10 cellular contexts compared by ENCODE assay signal in the genomic region with DNA sequence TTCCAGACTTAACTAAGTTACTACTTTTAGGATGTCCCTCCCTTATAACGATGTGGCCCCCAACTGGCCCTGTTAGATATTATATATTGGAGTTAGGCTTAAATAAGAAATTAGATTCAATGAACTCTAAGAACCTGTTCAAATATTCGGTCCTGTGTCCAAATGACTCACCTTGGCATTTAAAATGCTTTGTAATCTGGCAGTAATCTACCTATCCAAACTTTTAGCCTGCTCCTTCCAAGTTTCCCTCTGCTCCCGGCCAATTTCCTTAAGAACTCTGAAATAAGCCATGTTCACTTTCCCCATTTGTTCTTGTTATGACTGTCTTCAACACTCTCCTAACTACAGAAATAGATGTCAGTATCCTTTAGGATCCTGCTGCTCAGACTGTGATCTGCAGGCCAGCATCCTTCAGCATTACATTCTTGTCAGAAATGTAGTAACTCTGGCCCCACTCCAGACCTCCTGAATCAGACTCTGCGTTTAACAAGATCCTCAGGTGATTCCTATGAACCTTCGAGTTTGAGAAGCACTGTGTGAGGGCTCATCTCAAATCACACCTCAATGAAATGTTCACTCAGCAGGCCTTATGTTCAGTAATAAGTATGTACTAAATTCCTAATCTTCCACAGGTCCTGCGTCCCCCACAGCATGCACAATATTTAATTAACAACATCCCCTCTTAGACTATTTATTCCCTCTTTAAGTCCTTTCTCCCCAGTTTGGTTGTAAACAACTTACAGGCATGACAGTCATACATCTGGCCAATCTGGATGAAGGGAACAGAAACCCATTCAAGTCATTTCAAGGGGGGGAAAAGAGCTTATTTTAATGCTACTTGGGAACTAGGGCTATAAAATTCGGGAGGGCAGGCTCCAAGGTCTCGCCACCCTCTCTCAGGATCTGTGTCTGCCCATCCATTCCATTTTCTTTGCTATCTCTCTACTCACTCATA. TPM values are rescaled to one million over a fixed set of nuclear protein-coding genes. Genes with fewer than 3 reads are reported as not detected.
DNase-seq lines count a peak whose midpoint lies in the region; ATAC-seq, FAIRE-seq and TF ChIP-seq lines count a peak whose summit lies in the region.
"Had no signal": no experiment of that assay in that cellular context is flagged by ENCODE, and none has a peak within 500 bp of the region (broad histone marks: within the 10 kb centered on the region; RNA-seq: fewer than 3 reads in every experiment).

No MANE protein-coding gene starts in this region.

- no peaks in the 10 kb centered on the region for H3K79me2 ChIP-seq in astrocyte (ENCODE audit: insufficient read depth, low read length)

- no peak overlapping the region for H2AFZ ChIP-seq in astrocyte (ENCODE audit: low read depth, low read length)
- H2AFZ ChIP-seq: neural progenitor cell had no signal

- H3K27me3 ChIP-seq in BE2C: no peaks in the 10 kb centered on the region
- H3K27me3 ChIP-seq in astrocyte (ENCODE audit: insufficient read depth, low read length): no peaks in the 10 kb centered on the region

- peak overlapping the region; percentile 53 for H3K4me2 ChIP-seq in astrocyte (ENCODE audit: low read length)

- H3K4me3 ChIP-seq in BE2C (ENCODE audit: low read depth, low read length) (peak overlapping the region; percentile 74), astrocyte (ENCODE audit: insufficient read depth, low read depth, low read length) (no peak overlapping the region)
- H3K4me3 ChIP-seq: neural progenitor cell had no signal

- TF ChIP-seq CTCF in BE2C (IDR thresholded peaks at IDR 0.05; ENCODE audit: low read depth, low read length) (no peak), astrocyte (IDR thresholded peaks at IDR 0.05; ENCODE audit: insufficient read depth, low read depth, low read length) (no peak), omental fat pad (IDR thresholded peaks at IDR 0.05) (no peak)

- no peak overlapping the region for H3K9ac ChIP-seq in astrocyte (ENCODE audit: low read length)
- H3K9ac ChIP-seq: neural progenitor cell had no signal

- FAIRE-seq in GM19239 (lab: Jason Lieb, UNC): peak; percentile 31
- no peak for FAIRE-seq in astrocyte (lab: Jason Lieb, UNC)

- DNase-seq in BE2C (no peak), GM19239 (ENCODE audit: insufficient read length, low spot score) (no peak), astrocyte (ENCODE audit: low read depth) (peak; percentile 8), naive B cell (no peak), omental fat pad (ENCODE audit: low spot score) (no peak), ACHN (no peak)
- DNase-seq: central memory CD4-positive, alpha-beta T cell had no signal

- H3K36me3 ChIP-seq in BE2C (no peaks in the 10 kb centered on the region; the same call in none of the 2 replicates), astrocyte (ENCODE audit: insufficient read depth, low read length) (no peaks in the 10 kb centered on the region)
- H3K36me3 ChIP-seq: neural progenitor cell had no signal

- H3K9me3 ChIP-seq in BE2C (peaks cover 3% of the 10 kb centered on the region; the same call in 1 of the 2 replicates), astrocyte (ENCODE audit: insufficient read depth, low read depth, low read length) (no peaks in the 10 kb centered on the region)

- in situ Hi-C loops in ACHN (cut with HindIII; ENCODE audit: low pct_ligation_motif_present, low pct_unique_long_range_greater_than_20kb, low sequenced_read_pairs): no loop called here

- no peaks in the 10 kb centered on the region for H3K27me3 Mint-ChIP-seq in astrocyte (ENCODE audit: low read depth, unreplicated experiment)
- H3K27me3 Mint-ChIP-seq in naive B cell: no peaks in the 10 kb centered on the region

- no peaks in the 10 kb centered on the region for H3K36me3 Mint-ChIP-seq in astrocyte (ENCODE audit: low read depth, unreplicated experiment)
- peaks cover 19 to 32% of the 10 kb centered on the region in 2 donors for H3K36me3 Mint-ChIP-seq in naive B cell

- no peak overlapping the region for H3K27ac ChIP-seq in astrocyte (ENCODE audit: low read depth, low read length)
- H3K27ac ChIP-seq: neural progenitor cell had no signal

- H3K9me3 Mint-ChIP-seq in astrocyte (ENCODE audit: unreplicated experiment) (peaks cover 6% of the 10 kb centered on the region), naive B cell (peaks cover 2 to 14% (median 5%) of the 10 kb centered on the region in 7 donors)

- H3K27ac Mint-ChIP-seq in astrocyte (ENCODE audit: unreplicated experiment) (no peak overlapping the region), naive B cell (peak overlapping the region; percentile 7 to 73 (median 12))
- H3K27ac Mint-ChIP-seq: neural progenitor cell had no signal

- H4K20me1 ChIP-seq in astrocyte (ENCODE audit: insufficient read depth, low read length): no peaks in the 10 kb centered on the region

- H3K4me1 ChIP-seq in BE2C (peaks cover 14% of the 10 kb centered on the region), astrocyte (ENCODE audit: insufficient read depth, low read length) (peaks cover 32% of the 10 kb centered on the region)

- no peak for ATAC-seq in naive B cell (ENCODE audit: low read depth in 2 of 2)
- no peak for ATAC-seq in HG03280 (IDR thresholded peaks at IDR 0.05; ENCODE audit: unreplicated experiment)
- ATAC-seq in omental fat pad (ENCODE audit: low FRiP score): no peak
- no peak for ATAC-seq in HG02763 (IDR thresholded peaks at IDR 0.05; ENCODE audit: unreplicated experiment)

- H3K4me3 Mint-ChIP-seq in astrocyte (ENCODE audit: unreplicated experiment) (no peak overlapping the region), naive B cell (peak overlapping the region in 4 of 8 donors; percentile 94 to 100 (median 97))

- peaks cover 25% of the 10 kb centered on the region for H3K4me1 Mint-ChIP-seq in astrocyte (ENCODE audit: low read depth, unreplicated experiment)
- peaks cover 50 to 56% (median 50%) of the 10 kb centered on the region in 3 donors for H3K4me1 Mint-ChIP-seq in naive B cell

RNA-seq across cellular contexts. Expression of a gene that starts 3.0 kb away (rescaled TPM):
- 15.0 TPM for polyA plus RNA-seq in BE2C (2012; ENCODE audit: insufficient read depth, insufficient read length, low read depth)
- total RNA-seq in astrocyte (2.9 TPM in 2 replicates), omental fat pad (10 to 100 TPM; 10.5 to 37.0 (median 16.4) TPM)
- 10 to 100 TPM; 16.7 to 31.0 (median 22.2) TPM for polyA plus RNA-seq in naive B cell (ENCODE audit: low read depth in 6 of 6)
